In genomic region chr11:35887737-35888136, GRCh38 we compare ENCODE assay signal across 17 cellular contexts. TPM values are rescaled to one million over a fixed set of nuclear protein-coding genes. Genes with fewer than 3 reads are reported as not detected.
DNase-seq lines count a peak whose midpoint lies in the region; ATAC-seq, FAIRE-seq and TF ChIP-seq lines count a peak whose summit lies in the region.
"Had no signal": no experiment of that assay in that cellular context is flagged by ENCODE, and none has a peak within 500 bp of the region (broad histone marks: within the 10 kb centered on the region; RNA-seq: fewer than 3 reads in every experiment).

No MANE protein-coding gene starts in this region.

- H3K9ac ChIP-seq in mesendoderm (ENCODE audit: low read length) = no peak overlapping the region

- no peak for TF ChIP-seq RAD21 in A549 (conservative IDR thresholded peaks at IDR 0.05 in 1 of 2, IDR thresholded peaks at IDR 0.05 in 1 of 2)

- intact Hi-C loops in adrenal gland (cut with DNase I) = no loop called here

- H3K79me1 ChIP-seq in mesendoderm (ENCODE audit: low read length) = no peaks in the 10 kb centered on the region

- H4K5ac ChIP-seq in mesendoderm (ENCODE audit: low read length) = no peak overlapping the region

- peak overlapping the region; percentile 49 for H2BK120ac ChIP-seq in mesendoderm (ENCODE audit: low read depth, low read length)

- TF ChIP-seq CTCF in A549 (IDR thresholded peaks at IDR 0.05) (no peak), VCaP (conservative IDR thresholded peaks at IDR 0.05) (no peak), adrenal gland (IDR thresholded peaks at IDR 0.05) (no peak)

- no peak overlapping the region for H3K4ac ChIP-seq in mesendoderm (ENCODE audit: low read depth, low read length)

- DNase-seq in A549 (ENCODE audit: low read depth in 1 of 2, low spot score in 1 of 2) (no peak), mesendoderm (no peak), GOT3 (lab: John Stamatoyannopoulos, UW) (no peak), adrenal gland (no peak), SW 1271 (lab: John Stamatoyannopoulos, UW) (no peak)
- DNase-seq: BE2C; CD4-positive, alpha-beta memory T cell; DMS79; HCEC 1CT; HFFc6 had no signal

- H3K4me1 ChIP-seq in A549 (no peaks in the 10 kb centered on the region), esophagus (ENCODE audit: control insufficient read depth in 2 of 2, insufficient read depth in 2 of 2, low read length in 1 of 2) (peaks cover 2% of the 10 kb centered on the region in 2 donors), mesendoderm (ENCODE audit: control insufficient read depth, low read depth, low read length) (peaks cover 4% of the 10 kb centered on the region), adrenal gland (replicated peaks in 1 of 2) (no peaks in the 10 kb centered on the region)
- H3K4me1 ChIP-seq: BE2C had no signal

- no peak overlapping the region for H3K18ac ChIP-seq in mesendoderm (ENCODE audit: low read length)

- CTCF ChIA-PET in A549 (lab: Yijun Ruan, JAX) = interaction anchor here (2.0 kb wide), 1 partner anchor 19 kb away, joined by 5 read pairs; no protein-coding TSS in a partner anchor

- H3K9me3 ChIP-seq in A549 = no peaks in the 10 kb centered on the region
- no peaks in the 10 kb centered on the region for H3K9me3 ChIP-seq in esophagus (ENCODE audit: control insufficient read depth in 2 of 2, insufficient read depth in 1 of 2, low read depth in 1 of 2, low read length in 1 of 2)
- no peaks in the 10 kb centered on the region for H3K9me3 ChIP-seq in adrenal gland (replicated peaks in 1 of 3)
- H3K9me3 ChIP-seq: BE2C had no signal

- no peaks in the 10 kb centered on the region for H3K27me3 ChIP-seq in esophagus (ENCODE audit: control insufficient read depth in 1 of 2, insufficient read depth in 2 of 2, low read length in 2 of 2)
- H3K27me3 ChIP-seq in mesendoderm (ENCODE audit: insufficient read depth, low read length, poor library complexity) = no peaks in the 10 kb centered on the region
- no peaks in the 10 kb centered on the region for H3K27me3 ChIP-seq in adrenal gland
- H3K27me3 ChIP-seq: BE2C had no signal

- no peak overlapping the region for H2BK5ac ChIP-seq in mesendoderm (ENCODE audit: low read length)

- H3K27ac ChIP-seq in A549 = no peak overlapping the region
- peak overlapping the region; percentile 26; the same call in 1 of the 2 replicates for H3K27ac ChIP-seq in VCaP
- H3K27ac ChIP-seq in esophagus (ENCODE audit: low read depth in 2 of 2, low read length in 1 of 2) = peak overlapping the region; percentile 50 to 76
- H3K27ac ChIP-seq in mesendoderm (ENCODE audit: low read depth, low read length) = no peak overlapping the region
- no peak overlapping the region for H3K27ac ChIP-seq in adrenal gland
- H3K27ac ChIP-seq: C4-2B had no signal

- H3K23ac ChIP-seq in mesendoderm (ENCODE audit: low read length) = no peak overlapping the region

- H2BK15ac ChIP-seq in mesendoderm (replicated peaks; ENCODE audit: low read depth) = no peak overlapping the region

- ATAC-seq in A549 = no peak
- ATAC-seq: GM12878, HepG2 had no signal

- H3K79me2 ChIP-seq in mesendoderm (ENCODE audit: control insufficient read depth, insufficient read depth, low read length) = no peaks in the 10 kb centered on the region

- no peak overlapping the region for H3K4me3 ChIP-seq in A549
- no peak overlapping the region for H3K4me3 ChIP-seq in esophagus (ENCODE audit: low read depth in 1 of 2, low read length in 2 of 2)
- no peak overlapping the region for H3K4me3 ChIP-seq in mesendoderm (ENCODE audit: low read length)
- H3K4me3 ChIP-seq in adrenal gland = no peak overlapping the region
- H3K4me3 ChIP-seq: GM12878 had no signal

- TF ChIP-seq EP300 in A549 (IDR thresholded peaks at IDR 0.05) = no peak

- POLR2A ChIA-PET in A549 (lab: Yijun Ruan, JAX) = no interaction called here

- H3K36me3 ChIP-seq in esophagus (ENCODE audit: control insufficient read depth in 2 of 2, insufficient read depth in 2 of 2, low read length in 1 of 2) (no peaks in the 10 kb centered on the region), mesendoderm (ENCODE audit: control insufficient read depth, insufficient read depth, low read length) (no peaks in the 10 kb centered on the region), adrenal gland (replicated peaks in 1 of 2) (no peaks in the 10 kb centered on the region)
- H3K36me3 ChIP-seq: BE2C had no signal

- H2AK5ac ChIP-seq in mesendoderm (ENCODE audit: low read length) = no peak overlapping the region

- TF ChIP-seq POLR2A in A549 (IDR thresholded peaks at IDR 0.05; ENCODE audit: low read length) (no peak), adrenal gland (IDR thresholded peaks at IDR 0.05) (no peak)

- 17% methylated on average over 3 of the region's 3 CpGs for WGBS in A549 (ENCODE audit: missing lambda C conversion rate)
- 53 to 68% methylated on average over 3 of the region's 3 CpGs for WGBS in esophagus, 2 donors
- no CpG with 5 or more reads among the region's 3 CpGs for WGBS in mesendoderm (ENCODE audit: extremely low coverage, insufficient coverage, low lambda C conversion rate)
- WGBS in adrenal gland, 4 donors = 86 to 97% (median 92%) methylated on average over 3 of the region's 3 CpGs

- H3K4me2 ChIP-seq in A549 (no peak overlapping the region), mesendoderm (ENCODE audit: low read length) (no peak overlapping the region)

- no peak overlapping the region for H3K56ac ChIP-seq in mesendoderm (ENCODE audit: low read length)

- FAIRE-seq in A549 (lab: Jason Lieb, UNC) = no peak
- FAIRE-seq: GM12878, GM18507, HepG2, HTR-8/SVneo had no signal

- H4K8ac ChIP-seq in mesendoderm (ENCODE audit: low read depth, low read length) = no peak overlapping the region

TF ChIP-seq in A549, 52 proteins besides CTCF, POLR2A, EP300 and RAD21:
- TF ChIP-seq MAFK (IDR thresholded peaks at IDR 0.05; ENCODE audit: partially characterized antibody) (peak; percentile 5), RFX5 (IDR thresholded peaks at IDR 0.05) (no peak)

RNA-seq across cellular contexts. Expression of gene LDLRAD3, which starts 56.1 kb away (rescaled TPM):
- polyA plus RNA-seq in A549 (2011; rRNA removed) (13.2 and 15.8 TPM in 2 replicates), A549 (2017; fragmentation: RNase III; extraction: RNeasy Plus Mini Kit Qiagen cat#74134 plus additional on column Dnase treatment) (10.5 to 11.6 TPM (median 11.2 TPM) in 3 replicates), esophagus (1 to 10 TPM; 4.8 to 5.1 TPM), adrenal gland (10 to 100 TPM in 1 of 3 donors, 1 to 10 TPM in 2; 5.4 to 16.7 (median 6.3) TPM)
- 8.7 and 13.3 TPM in 2 replicates for polyA plus RNA-seq in A549 (2012; cell fraction: cytosol; rRNA removed)
- polyA plus RNA-seq in A549 (2012; cell fraction: nucleus; rRNA removed) = 8.2 and 10.1 TPM in 2 replicates
- 13.8 and 15.3 TPM in 2 replicates for polyA minus RNA-seq in A549 (2011; rRNA and poly(A)+ RNA removed)
- 19.9 TPM for polyA plus RNA-seq in mesendoderm (2013, experiment 1 of 2)
- polyA plus RNA-seq in mesendoderm (2013, experiment 2 of 2) = 20.7 TPM
- total RNA-seq in adrenal gland = 10 to 100 TPM in 6 of 8 donors, 1 to 10 TPM in 2; 7.5 to 16.4 (median 10.4) TPM
- total RNA-seq: CD4-positive, alpha-beta memory T cell had no signal
- polyA plus RNA-seq: CD4-positive, alpha-beta memory T cell had no signal

Comparison
In these comparisons a context has a peak if more than half of its experiments do, and no peak if none do; other contexts are left out.
1. H3K27ac ChIP-seq: peak in VCaP (single experiment) and esophagus (2 of 2); none in A549 (0 of 2), mesendoderm (single experiment) and adrenal gland (0 of 5).